In genomic region chr10:21372651-21373410, GRCh38 we compare ENCODE assay signal across 7 cellular contexts.
DNase-seq lines count a peak whose midpoint lies in the region; ATAC-seq and TF ChIP-seq lines count a peak whose summit lies in the region.

No MANE protein-coding gene starts in this region.

- WGBS in gastroesophageal sphincter (ENCODE audit: low coverage in 1 of 2), 2 donors: 44 to 50% methylated on average over 1 to 2 of the region's 4 CpGs

- peaks cover 0 to 12% (median 4%) of the 10 kb centered on the region in 3 donors for H3K4me1 ChIP-seq in gastroesophageal sphincter

- H3K4me1 Mint-ChIP-seq in activated T-cell treated with anti-CD3 and anti-CD28 coated beads, Interleukin-2, amount 50 U/mL, for 72 hours (ENCODE audit: low read depth): peaks cover 14% of the 10 kb centered on the region

- no peaks in the 10 kb centered on the region for H3K9me3 ChIP-seq in gastroesophageal sphincter

- no peaks in the 10 kb centered on the region for H3K27me3 Mint-ChIP-seq in activated T-cell treated with anti-CD3 and anti-CD28 coated beads, Interleukin-2, amount 50 U/mL, for 72 hours (ENCODE audit: low read depth)

- TF ChIP-seq POLR2A in GM18505 (IDR thresholded peaks at IDR 0.05; ENCODE audit: borderline replicate concordance, extremely low read depth, insufficient read depth, insufficient read length) (no peak), gastroesophageal sphincter (IDR thresholded peaks at IDR 0.05) (no peak)

- H3K9me3 Mint-ChIP-seq in activated T-cell treated with anti-CD3 and anti-CD28 coated beads, Interleukin-2, amount 50 U/mL, for 72 hours: no peaks in the 10 kb centered on the region

- peak overlapping the region; percentile 43 to 79 for H3K4me3 Mint-ChIP-seq in activated T-cell treated with anti-CD3 and anti-CD28 coated beads, Interleukin-2, amount 50 U/mL, for 72 hours

- TF ChIP-seq EP300 in gastroesophageal sphincter (IDR thresholded peaks at IDR 0.05): no peak

- DNase-seq in NCI-H226 (peak; percentile 96), hippocampal formation (lab: John Stamatoyannopoulos, UW) (no peak)
- peak; percentile 22 to 27 for DNase-seq in activated T-cell treated with anti-CD3 and anti-CD28 coated beads, Interleukin-2, amount 50 U/mL, for 72 hours
- peak; percentile 3 for DNase-seq in stimulated activated CD4-positive, alpha-beta T cell treated with anti-CD3 and anti-CD28 coated beads, Interleukin-12 subunit alpha, Interleukin-12 subunit beta, amount 100 ng/mL, for 4 hours

- peak overlapping the region in 2 of 4 donors; percentile 47 to 57 for H3K27ac ChIP-seq in gastroesophageal sphincter

- ATAC-seq in GM18505 (IDR thresholded peaks at IDR 0.05; ENCODE audit: unreplicated experiment) (peak; percentile 93), HG02763 (IDR thresholded peaks at IDR 0.05; ENCODE audit: unreplicated experiment) (peak; percentile 49), gastroesophageal sphincter (peak; percentile 78)
- ATAC-seq in activated T-cell treated with anti-CD3 and anti-CD28 coated beads, Interleukin-2, amount 50 U/mL, for 72 hours (replicated peaks in 1 of 2): peak; percentile 79 to 90

- H3K36me3 ChIP-seq in gastroesophageal sphincter: no peaks in the 10 kb centered on the region

- H3K27me3 ChIP-seq in gastroesophageal sphincter: no peaks in the 10 kb centered on the region

- no peak overlapping the region for H3K4me3 ChIP-seq in gastroesophageal sphincter

- no peak for TF ChIP-seq CTCF in gastroesophageal sphincter (IDR thresholded peaks at IDR 0.05)

- no peaks in the 10 kb centered on the region for H3K36me3 Mint-ChIP-seq in activated T-cell treated with anti-CD3 and anti-CD28 coated beads, Interleukin-2, amount 50 U/mL, for 72 hours (ENCODE audit: insufficient read depth in 2 of 2)

- no peak overlapping the region for H3K27ac Mint-ChIP-seq in activated T-cell treated with anti-CD3 and anti-CD28 coated beads, Interleukin-2, amount 50 U/mL, for 72 hours

Comparison
In these comparisons a context has a peak if more than half of its experiments do, and no peak if none do; other contexts are left out.
1. DNase-seq: peak in NCI-H226 (single experiment), activated T-cell treated with anti-CD3 and anti-CD28 coated beads, Interleukin-2, amount 50 U/mL, for 72 hours (2 of 2) and stimulated activated CD4-positive, alpha-beta T cell treated with anti-CD3 and anti-CD28 coated beads, Interleukin-12 subunit alpha, Interleukin-12 subunit beta, amount 100 ng/mL, for 4 hours (single experiment); none in hippocampal formation (0 of 2).
2. Peak in every context shown above with its lines, with median percentiles within 50 percentile points of each other: ATAC-seq.